Comparison of ENCODE assay signal across 2 cellular contexts in the genomic region with DNA sequence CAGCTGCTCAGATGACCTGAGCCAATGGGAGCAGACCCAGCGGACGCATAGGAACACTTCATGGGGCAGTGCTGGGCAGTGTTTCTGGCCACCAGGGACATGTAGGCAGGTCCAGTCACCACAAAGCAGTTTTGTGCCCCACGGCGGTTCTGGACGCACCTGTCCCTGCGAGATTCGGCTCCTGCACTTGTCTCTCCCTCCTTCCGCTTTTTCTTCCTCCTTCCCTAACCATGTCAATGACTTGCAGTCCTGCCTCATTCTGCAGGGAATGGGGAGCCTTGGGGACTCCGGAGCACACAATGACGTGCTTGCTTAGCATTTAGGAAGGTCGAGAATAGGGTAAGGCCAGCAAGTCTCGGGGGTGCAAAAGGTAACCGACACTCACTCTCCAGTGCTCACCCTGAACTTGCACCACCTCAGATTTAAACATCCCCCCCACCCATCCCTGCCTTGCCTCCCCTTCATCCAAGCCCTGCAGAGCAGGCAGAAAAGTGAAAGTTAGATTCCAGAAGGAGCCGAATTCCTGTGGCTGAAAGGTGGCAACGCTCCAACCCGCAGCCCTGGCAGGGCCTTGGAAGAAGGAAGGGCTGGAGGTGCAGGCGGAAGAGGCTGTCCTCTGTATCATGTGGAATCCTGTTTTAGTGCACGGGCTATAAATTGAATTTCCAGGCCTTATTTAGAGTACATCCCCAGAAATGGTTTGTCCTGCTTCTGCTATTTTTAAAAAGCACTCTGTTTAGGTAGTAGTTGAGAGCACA.
TF ChIP-seq lines count a peak whose summit lies in the region.

No MANE protein-coding gene starts in this region.

TF ChIP-seq in A549, 52 proteins besides CTCF, POLR2A, EP300 and RAD21 (continued from another document):
- TF ChIP-seq, protein P1, sequence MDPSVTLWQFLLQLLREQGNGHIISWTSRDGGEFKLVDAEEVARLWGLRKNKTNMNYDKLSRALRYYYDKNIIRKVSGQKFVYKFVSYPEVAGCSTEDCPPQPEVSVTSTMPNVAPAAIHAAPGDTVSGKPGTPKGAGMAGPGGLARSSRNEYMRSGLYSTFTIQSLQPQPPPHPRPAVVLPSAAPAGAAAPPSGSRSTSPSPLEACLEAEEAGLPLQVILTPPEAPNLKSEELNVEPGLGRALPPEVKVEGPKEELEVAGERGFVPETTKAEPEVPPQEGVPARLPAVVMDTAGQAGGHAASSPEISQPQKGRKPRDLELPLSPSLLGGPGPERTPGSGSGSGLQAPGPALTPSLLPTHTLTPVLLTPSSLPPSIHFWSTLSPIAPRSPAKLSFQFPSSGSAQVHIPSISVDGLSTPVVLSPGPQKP (IDR thresholded peaks at IDR 0.05; ENCODE audit: low read depth, low read length), result no peak
- no peak for TF ChIP-seq EHF (CRISPR knock-in tag; IDR thresholded peaks at IDR 0.05)
- no peak for TF ChIP-seq HOXB13 (CRISPR knock-in tag; IDR thresholded peaks at IDR 0.05; ENCODE audit: low read depth)
- no peak for TF ChIP-seq KDM5A (IDR thresholded peaks at IDR 0.05)
TF ChIP-seq in A549: peak in this region for 0.

TF ChIP-seq in Ishikawa, 13 proteins besides CTCF, POLR2A, EP300 and RAD21 (continued from another document):
- TF ChIP-seq REST (IDR thresholded peaks at IDR 0.05; ENCODE audit: low read depth) (no peak), TCF12 (IDR thresholded peaks at IDR 0.05; ENCODE audit: low read depth) (peak; percentile 44; the same call in 1 of the 2 replicates), CREB1 (IDR thresholded peaks at IDR 0.05; ENCODE audit: low read depth) (no peak), FOXM1 (IDR thresholded peaks at IDR 0.05; ENCODE audit: borderline replicate concordance, low read depth) (peak; percentile 61; the same call in 1 of the 2 replicates), TAF1 (IDR thresholded peaks at IDR 0.05; ENCODE audit: low read depth) (no peak), EGR1 (IDR thresholded peaks at IDR 0.05) (no peak)
- TF ChIP-seq, protein P2, sequence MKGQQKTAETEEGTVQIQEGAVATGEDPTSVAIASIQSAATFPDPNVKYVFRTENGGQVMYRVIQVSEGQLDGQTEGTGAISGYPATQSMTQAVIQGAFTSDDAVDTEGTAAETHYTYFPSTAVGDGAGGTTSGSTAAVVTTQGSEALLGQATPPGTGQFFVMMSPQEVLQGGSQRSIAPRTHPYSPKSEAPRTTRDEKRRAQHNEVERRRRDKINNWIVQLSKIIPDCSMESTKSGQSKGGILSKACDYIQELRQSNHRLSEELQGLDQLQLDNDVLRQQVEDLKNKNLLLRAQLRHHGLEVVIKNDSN (IDR thresholded peaks at IDR 0.05), result no peak
